ENCODE assay signal across 23 cellular contexts in genomic region chr1:22241250-22241649, GRCh38.
"Had no signal": no experiment of that assay in that cellular context is flagged by ENCODE, and none has a peak within 500 bp of the region (broad histone marks: within the 10 kb centered on the region; RNA-seq: fewer than 3 reads in every experiment).

No MANE protein-coding gene starts in this region.

- H3K4me3 Mint-ChIP-seq: activated CD4-positive, alpha-beta memory T cell treated with anti-CD3 and anti-CD28 coated beads, Interleukin-2, amount 10 ng/mL, durations not matched to agents 7 days and 5 days; activated naive CD4-positive, alpha-beta T cell treated with anti-CD3 and anti-CD28 coated beads for 36 hours; activated naive CD8-positive, alpha-beta T cell; activated T-helper 17 cell treated with anti-CD3 and anti-CD28 coated beads, Interleukin-2, amount 50 U/mL, for 72 hours; T-cell had no signal

- H3K4me1 Mint-ChIP-seq: activated CD4-positive, alpha-beta memory T cell treated with anti-CD3 and anti-CD28 coated beads, Interleukin-2, amount 10 ng/mL, durations not matched to agents 7 days and 5 days; activated T-helper 17 cell treated with anti-CD3 and anti-CD28 coated beads, Interleukin-2, amount 50 U/mL, for 72 hours; T-cell had no signal

- H3K4me3 ChIP-seq: SK-N-MC had no signal

- H3K27ac Mint-ChIP-seq: activated CD4-positive, alpha-beta memory T cell treated with anti-CD3 and anti-CD28 coated beads, Interleukin-2, amount 10 ng/mL, durations not matched to agents 7 days and 5 days; activated naive CD4-positive, alpha-beta T cell treated with anti-CD3 and anti-CD28 coated beads for 36 hours; activated naive CD8-positive, alpha-beta T cell; activated T-helper 17 cell treated with anti-CD3 and anti-CD28 coated beads, Interleukin-2, amount 50 U/mL, for 72 hours; T-cell had no signal

- H3K9me3 Mint-ChIP-seq: activated CD4-positive, alpha-beta memory T cell treated with anti-CD3 and anti-CD28 coated beads, Interleukin-2, amount 10 ng/mL, durations not matched to agents 7 days and 5 days; activated naive CD4-positive, alpha-beta T cell treated with anti-CD3 and anti-CD28 coated beads for 36 hours; activated T-helper 17 cell treated with anti-CD3 and anti-CD28 coated beads, Interleukin-2, amount 50 U/mL, for 72 hours; T-cell had no signal

- H3K27me3 Mint-ChIP-seq: activated CD4-positive, alpha-beta memory T cell treated with anti-CD3 and anti-CD28 coated beads, Interleukin-2, amount 10 ng/mL, durations not matched to agents 7 days and 5 days had no signal

- ATAC-seq: activated T-helper 17 cell treated with anti-CD3 and anti-CD28 coated beads, Interleukin-2, amount 50 U/mL, for 72 hours; PC-3; T-cell had no signal

- H3K36me3 Mint-ChIP-seq: activated naive CD8-positive, alpha-beta T cell; T-cell had no signal

- FAIRE-seq: RCC 7860, TTC549 had no signal

- DNase-seq: activated CD4-positive, alpha-beta memory T cell treated with anti-CD3 and anti-CD28 coated beads, Interleukin-2, amount 10 ng/mL, durations not matched to agents 7 days and 5 days; activated CD4-positive, alpha-beta T cell treated with anti-CD3 and anti-CD28 coated beads, Interleukin-2, amount 50 U/mL, for 1 hour; activated CD4-positive, CD25-positive, alpha-beta regulatory T cell; activated gamma-delta T cell; activated naive CD4-positive, alpha-beta T cell treated with anti-CD3 and anti-CD28 coated beads for 36 hours; activated T-cell treated with anti-CD3 and anti-CD28 coated beads for 4 hours; activated T-cell treated with anti-CD3 and anti-CD28 coated beads, Interleukin-2, amount 50 U/mL, for 48 hours; caudate nucleus; NCI-H1048; NCI-H146; NCI-H187 treated with DMSO at 0.1 percent for 48 hours; NCI-H2081 treated with DMSO at 0.1 percent for 48 hours; NCI-H345; NCI-H510A; PC-3; T-cell; T-helper 2 cell; T1000 had no signal

- H3K27ac ChIP-seq: SK-N-MC had no signal
